18 cellular contexts compared by ENCODE assay signal in genomic region chr11:6904804-6905203, GRCh38. TPM values are rescaled to one million over a fixed set of nuclear protein-coding genes. Genes with fewer than 3 reads are reported as not detected.
"Had no signal": no experiment of that assay in that cellular context is flagged by ENCODE, and none has a peak within 500 bp of the region (broad histone marks: within the 10 kb centered on the region; RNA-seq: fewer than 3 reads in every experiment).

No MANE protein-coding gene starts in this region.

RNA-seq across cellular contexts. Expression of gene OR2D2, which starts 12.5 kb away (rescaled TPM):
- total RNA-seq: natural killer cell, right atrium auricular region, sciatic nerve, vagina had no signal
- polyA plus RNA-seq: naive thymus-derived CD4-positive, alpha-beta T cell; neural cell; ovary; smooth muscle cell; spleen; thymus had no signal

RNA-seq across cellular contexts. Expression of gene OR2D3, which starts 16.0 kb away (rescaled TPM):
- total RNA-seq: naive thymus-derived CD4-positive, alpha-beta T cell; natural killer cell; occipital lobe; osteoblast; ovary; prostate gland; pulmonary artery endothelial cell; right atrium auricular region; sciatic nerve; smooth muscle cell; spleen; suprapubic skin; testis; transverse colon; ureter; vagina had no signal
- polyA plus RNA-seq: naive thymus-derived CD4-positive, alpha-beta T cell; neural cell; ovary; smooth muscle cell; spleen; thymus had no signal

RNA-seq across cellular contexts. Expression of gene OR10A4, which starts 28.4 kb away (rescaled TPM):
- total RNA-seq: naive thymus-derived CD4-positive, alpha-beta T cell; natural killer cell; occipital lobe; osteoblast; ovary; prostate gland; pulmonary artery endothelial cell; right atrium auricular region; sciatic nerve; smooth muscle cell; spleen; suprapubic skin; testis; transverse colon; ureter; vagina had no signal
- polyA plus RNA-seq: naive thymus-derived CD4-positive, alpha-beta T cell; neural cell; ovary; smooth muscle cell; spleen; thymus had no signal

RNA-seq across cellular contexts. Expression of gene OR10A2, which starts 41.9 kb away (rescaled TPM):
- total RNA-seq: occipital lobe, osteoblast, ovary, prostate gland, pulmonary artery endothelial cell, right atrium auricular region, sciatic nerve, smooth muscle cell, spleen, suprapubic skin, testis, transverse colon, ureter, vagina had no signal
- polyA plus RNA-seq: naive thymus-derived CD4-positive, alpha-beta T cell; neural cell; ovary; smooth muscle cell; spleen; thymus had no signal
